In genomic region chr2:127193948-127194267, GRCh38 we compare ENCODE assay signal across 2 cellular contexts.
TF ChIP-seq lines count a peak whose summit lies in the region.

No MANE protein-coding gene starts in this region.

TF ChIP-seq in liver, 16 proteins besides CTCF, POLR2A, EP300 and RAD21 (continued from another document):
- TF ChIP-seq ATF3 (IDR thresholded peaks at IDR 0.05) (peak; percentile 24), REST (IDR thresholded peaks at IDR 0.05) (no peak), MAX (IDR thresholded peaks at IDR 0.05) (no peak)

TF ChIP-seq in HepG2, 621 proteins besides CTCF, POLR2A, EP300 and RAD21 (continued from another document):
- TF ChIP-seq, protein P1, sequence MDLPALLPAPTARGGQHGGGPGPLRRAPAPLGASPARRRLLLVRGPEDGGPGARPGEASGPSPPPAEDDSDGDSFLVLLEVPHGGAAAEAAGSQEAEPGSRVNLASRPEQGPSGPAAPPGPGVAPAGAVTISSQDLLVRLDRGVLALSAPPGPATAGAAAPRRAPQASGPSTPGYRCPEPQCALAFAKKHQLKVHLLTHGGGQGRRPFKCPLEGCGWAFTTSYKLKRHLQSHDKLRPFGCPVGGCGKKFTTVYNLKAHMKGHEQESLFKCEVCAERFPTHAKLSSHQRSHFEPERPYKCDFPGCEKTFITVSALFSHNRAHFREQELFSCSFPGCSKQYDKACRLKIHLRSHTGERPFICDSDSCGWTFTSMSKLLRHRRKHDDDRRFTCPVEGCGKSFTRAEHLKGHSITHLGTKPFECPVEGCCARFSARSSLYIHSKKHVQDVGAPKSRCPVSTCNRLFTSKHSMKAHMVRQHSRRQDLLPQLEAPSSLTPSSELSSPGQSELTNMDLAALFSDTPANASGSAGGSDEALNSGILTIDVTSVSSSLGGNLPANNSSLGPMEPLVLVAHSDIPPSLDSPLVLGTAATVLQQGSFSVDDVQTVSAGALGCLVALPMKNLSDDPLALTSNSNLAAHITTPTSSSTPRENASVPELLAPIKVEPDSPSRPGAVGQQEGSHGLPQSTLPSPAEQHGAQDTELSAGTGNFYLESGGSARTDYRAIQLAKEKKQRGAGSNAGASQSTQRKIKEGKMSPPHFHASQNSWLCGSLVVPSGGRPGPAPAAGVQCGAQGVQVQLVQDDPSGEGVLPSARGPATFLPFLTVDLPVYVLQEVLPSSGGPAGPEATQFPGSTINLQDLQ (CRISPR knock-in tag; IDR thresholded peaks at IDR 0.05), result no peak
- no peak for TF ChIP-seq ZNF224 (CRISPR knock-in tag; IDR thresholded peaks at IDR 0.05)
- TF ChIP-seq ZNF781 (CRISPR knock-in tag; IDR thresholded peaks at IDR 0.05; ENCODE audit: borderline replicate concordance, not compliant biosample characterization), result no peak
- TF ChIP-seq, protein P2, sequence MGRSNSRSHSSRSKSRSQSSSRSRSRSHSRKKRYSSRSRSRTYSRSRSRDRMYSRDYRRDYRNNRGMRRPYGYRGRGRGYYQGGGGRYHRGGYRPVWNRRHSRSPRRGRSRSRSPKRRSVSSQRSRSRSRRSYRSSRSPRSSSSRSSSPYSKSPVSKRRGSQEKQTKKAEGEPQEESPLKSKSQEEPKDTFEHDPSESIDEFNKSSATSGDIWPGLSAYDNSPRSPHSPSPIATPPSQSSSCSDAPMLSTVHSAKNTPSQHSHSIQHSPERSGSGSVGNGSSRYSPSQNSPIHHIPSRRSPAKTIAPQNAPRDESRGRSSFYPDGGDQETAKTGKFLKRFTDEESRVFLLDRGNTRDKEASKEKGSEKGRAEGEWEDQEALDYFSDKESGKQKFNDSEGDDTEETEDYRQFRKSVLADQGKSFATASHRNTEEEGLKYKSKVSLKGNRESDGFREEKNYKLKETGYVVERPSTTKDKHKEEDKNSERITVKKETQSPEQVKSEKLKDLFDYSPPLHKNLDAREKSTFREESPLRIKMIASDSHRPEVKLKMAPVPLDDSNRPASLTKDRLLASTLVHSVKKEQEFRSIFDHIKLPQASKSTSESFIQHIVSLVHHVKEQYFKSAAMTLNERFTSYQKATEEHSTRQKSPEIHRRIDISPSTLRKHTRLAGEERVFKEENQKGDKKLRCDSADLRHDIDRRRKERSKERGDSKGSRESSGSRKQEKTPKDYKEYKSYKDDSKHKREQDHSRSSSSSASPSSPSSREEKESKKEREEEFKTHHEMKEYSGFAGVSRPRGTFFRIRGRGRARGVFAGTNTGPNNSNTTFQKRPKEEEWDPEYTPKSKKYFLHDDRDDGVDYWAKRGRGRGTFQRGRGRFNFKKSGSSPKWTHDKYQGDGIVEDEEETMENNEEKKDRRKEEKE (IDR thresholded peaks at IDR 0.05), result no peak
- no peak for TF ChIP-seq SCMH1 (CRISPR knock-in tag; IDR thresholded peaks at IDR 0.05; ENCODE audit: borderline replicate concordance)
- no peak for TF ChIP-seq ARHGAP35 (CRISPR knock-in tag; IDR thresholded peaks at IDR 0.05; ENCODE audit: borderline replicate concordance)
- TF ChIP-seq NFAT5 (CRISPR knock-in tag; IDR thresholded peaks at IDR 0.05), result no peak
- TF ChIP-seq ZNF136 (CRISPR knock-in tag; IDR thresholded peaks at IDR 0.05; ENCODE audit: low read depth), result no peak
- TF ChIP-seq RAD51 (IDR thresholded peaks at IDR 0.05; ENCODE audit: borderline replicate concordance), result no peak
- TF ChIP-seq, protein P3, sequence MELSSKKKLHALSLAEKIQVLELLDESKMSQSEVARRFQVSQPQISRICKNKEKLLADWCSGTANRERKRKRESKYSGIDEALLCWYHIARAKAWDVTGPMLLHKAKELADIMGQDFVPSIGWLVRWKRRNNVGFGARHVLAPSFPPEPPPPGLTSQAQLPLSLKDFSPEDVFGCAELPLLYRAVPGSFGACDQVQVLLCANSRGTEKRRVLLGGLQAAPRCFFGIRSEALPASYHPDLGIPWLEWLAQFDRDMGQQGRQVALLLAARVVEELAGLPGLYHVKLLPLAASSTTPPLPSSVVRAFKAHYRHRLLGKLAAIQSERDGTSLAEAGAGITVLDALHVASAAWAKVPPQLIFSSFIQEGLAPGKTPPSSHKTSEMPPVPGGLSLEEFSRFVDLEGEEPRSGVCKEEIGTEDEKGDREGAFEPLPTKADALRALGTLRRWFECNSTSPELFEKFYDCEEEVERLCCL (CRISPR knock-in tag; IDR thresholded peaks at IDR 0.05; ENCODE audit: borderline replicate concordance), result no peak
- no peak for TF ChIP-seq CREB1 (IDR thresholded peaks at IDR 0.05)
- TF ChIP-seq CREB1 (CRISPR knock-in tag; IDR thresholded peaks at IDR 0.05), result no peak
- no peak for TF ChIP-seq RARG (CRISPR knock-in tag; IDR thresholded peaks at IDR 0.05; ENCODE audit: low read depth)
- TF ChIP-seq, protein P4, sequence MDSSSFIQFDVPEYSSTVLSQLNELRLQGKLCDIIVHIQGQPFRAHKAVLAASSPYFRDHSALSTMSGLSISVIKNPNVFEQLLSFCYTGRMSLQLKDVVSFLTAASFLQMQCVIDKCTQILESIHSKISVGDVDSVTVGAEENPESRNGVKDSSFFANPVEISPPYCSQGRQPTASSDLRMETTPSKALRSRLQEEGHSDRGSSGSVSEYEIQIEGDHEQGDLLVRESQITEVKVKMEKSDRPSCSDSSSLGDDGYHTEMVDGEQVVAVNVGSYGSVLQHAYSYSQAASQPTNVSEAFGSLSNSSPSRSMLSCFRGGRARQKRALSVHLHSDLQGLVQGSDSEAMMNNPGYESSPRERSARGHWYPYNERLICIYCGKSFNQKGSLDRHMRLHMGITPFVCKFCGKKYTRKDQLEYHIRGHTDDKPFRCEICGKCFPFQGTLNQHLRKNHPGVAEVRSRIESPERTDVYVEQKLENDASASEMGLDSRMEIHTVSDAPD (CRISPR knock-in tag; IDR thresholded peaks at IDR 0.05), result no peak
- TF ChIP-seq, protein P5, sequence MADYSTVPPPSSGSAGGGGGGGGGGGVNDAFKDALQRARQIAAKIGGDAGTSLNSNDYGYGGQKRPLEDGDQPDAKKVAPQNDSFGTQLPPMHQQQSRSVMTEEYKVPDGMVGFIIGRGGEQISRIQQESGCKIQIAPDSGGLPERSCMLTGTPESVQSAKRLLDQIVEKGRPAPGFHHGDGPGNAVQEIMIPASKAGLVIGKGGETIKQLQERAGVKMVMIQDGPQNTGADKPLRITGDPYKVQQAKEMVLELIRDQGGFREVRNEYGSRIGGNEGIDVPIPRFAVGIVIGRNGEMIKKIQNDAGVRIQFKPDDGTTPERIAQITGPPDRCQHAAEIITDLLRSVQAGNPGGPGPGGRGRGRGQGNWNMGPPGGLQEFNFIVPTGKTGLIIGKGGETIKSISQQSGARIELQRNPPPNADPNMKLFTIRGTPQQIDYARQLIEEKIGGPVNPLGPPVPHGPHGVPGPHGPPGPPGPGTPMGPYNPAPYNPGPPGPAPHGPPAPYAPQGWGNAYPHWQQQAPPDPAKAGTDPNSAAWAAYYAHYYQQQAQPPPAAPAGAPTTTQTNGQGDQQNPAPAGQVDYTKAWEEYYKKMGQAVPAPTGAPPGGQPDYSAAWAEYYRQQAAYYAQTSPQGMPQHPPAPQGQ (CRISPR knock-in tag; IDR thresholded peaks at IDR 0.05; ENCODE audit: borderline replicate concordance), result no peak
